Comparison of ENCODE assay signal across 27 cellular contexts in genomic region chr11:66531841-66532240, GRCh38. TPM values are rescaled to one million over a fixed set of nuclear protein-coding genes. Genes with fewer than 3 reads are reported as not detected.
DNase-seq lines count a peak whose midpoint lies in the region; ATAC-seq, FAIRE-seq and TF ChIP-seq lines count a peak whose summit lies in the region.
"Had no signal": no experiment of that assay in that cellular context is flagged by ENCODE, and none has a peak within 500 bp of the region (broad histone marks: within the 10 kb centered on the region; RNA-seq: fewer than 3 reads in every experiment).

No MANE protein-coding gene starts in this region.

- peak overlapping the region; percentile 13 for H3K27ac ChIP-seq in CD4-positive, alpha-beta T cell (ENCODE audit: low read depth, low read length)
- H3K27ac ChIP-seq in K562 (ENCODE audit: extremely low read depth, low read depth, low read length), result no peak overlapping the region
- no peak overlapping the region for H3K27ac ChIP-seq in gastroesophageal sphincter
- H3K27ac ChIP-seq in neuronal stem cell (replicated peaks; ENCODE audit: low read length), result no peak overlapping the region
- H3K27ac ChIP-seq: A549; BLaER1 treated with 17β-estradiol and CSF1 and Interleukin-3, amounts not matched to agents 10 nM and 100 nM had no signal

- no peak overlapping the region for H2AFZ ChIP-seq in K562 (ENCODE audit: low read depth, low read length)
- no peak overlapping the region for H2AFZ ChIP-seq in neuronal stem cell (ENCODE audit: low read length)

- no peak overlapping the region for H2BK120ac ChIP-seq in neuronal stem cell (ENCODE audit: low read depth, low read length)

- no peak for TF ChIP-seq RAD21 in K562 (CRISPR knock-in tag; conservative IDR thresholded peaks at IDR 0.05 in 1 of 2, IDR thresholded peaks at IDR 0.05 in 1 of 2)

- no peak overlapping the region for H3K4me3 Mint-ChIP-seq in CD4-positive, alpha-beta T cell
- H3K4me3 Mint-ChIP-seq: CD14-positive monocyte; CD4-positive, alpha-beta memory T cell had no signal

- no peak for TF ChIP-seq CTCF in CD4-positive, alpha-beta T cell (IDR thresholded peaks at IDR 0.05)
- TF ChIP-seq CTCF in K562 (IDR thresholded peaks at IDR 0.05 in 2 of 3, conservative IDR thresholded peaks at IDR 0.05 in 1 of 3; ENCODE audit: insufficient read depth in 2 of 3, low read depth in 1 of 3, low read length in 3 of 3), result no peak
- TF ChIP-seq CTCF in gastroesophageal sphincter (IDR thresholded peaks at IDR 0.05), result no peak
- TF ChIP-seq CTCF in GM10266 (IDR thresholded peaks at IDR 0.05; ENCODE audit: control insufficient read depth, insufficient read depth, low read depth, missing control alignments), result no peak
- TF ChIP-seq CTCF in GM13977 (IDR thresholded peaks at IDR 0.05; ENCODE audit: extremely low read depth, insufficient read depth, missing control alignments), result no peak

- peak overlapping the region in 1 of 2 experiments; percentile 47; a peak in 1 of 4 replicates for H3K9ac ChIP-seq in K562 (ENCODE audit: insufficient read depth in 1 of 2, low read depth in 2 of 2, low read length in 2 of 2)
- no peak overlapping the region for H3K9ac ChIP-seq in neuronal stem cell (ENCODE audit: low read depth, low read length, poor library complexity)

- no peak overlapping the region for H3K27ac Mint-ChIP-seq in CD4-positive, alpha-beta T cell

- no peak overlapping the region for H2AK5ac ChIP-seq in neuronal stem cell (ENCODE audit: low read depth, low read length)

- intact Hi-C loops in CD4-positive, alpha-beta T cell (cut with DNase I, micrococcal nuclease), result no loop called here
- intact Hi-C loops in K562 (cut with micrococcal nuclease), result no loop called here

- in situ Hi-C loops in K562 (cut with MboI), result no loop called here
- in situ Hi-C loops in GM13977 (cut with MboI; ENCODE audit: low pct_unique_long_range_greater_than_20kb, low sequenced_read_pairs, unreplicated experiment), result no loop called here

- DNase-seq in CD4-positive, alpha-beta T cell, result no peak
- DNase-seq in K562 (ENCODE audit: extremely low read depth in 1 of 4, low spot score in 3 of 4), result no peak
- no peak for DNase-seq in neuronal stem cell (ENCODE audit: low spot score)
- no peak for DNase-seq in GM10266 (ENCODE audit: extremely low spot score)
- DNase-seq in GM13977 (ENCODE audit: low spot score), result no peak
- DNase-seq in NCI-H187 treated with DMSO at 0.1 percent for 48 hours (lab: John Stamatoyannopoulos, UW), result no peak
- DNase-seq: 8988T; ACHN; AML-193; BE2C; Calu3; CD4-positive, alpha-beta memory T cell; COR-L47; DMS53; DMS79 treated with DMSO at 0.1 percent for 48 hours; GF-D8; GOT3; H9 had no signal

- H3K14ac ChIP-seq in neuronal stem cell (ENCODE audit: low read length), result peak overlapping the region; percentile 21

- no peaks in the 10 kb centered on the region for H4K20me1 ChIP-seq in K562 (replicated peaks; ENCODE audit: control insufficient read depth, insufficient read depth, low read length)

- H3K27me3 ChIP-seq in CD4-positive, alpha-beta T cell (ENCODE audit: control insufficient read depth, insufficient read depth, low read length), result no peaks in the 10 kb centered on the region
- H3K27me3 ChIP-seq in K562 (ENCODE audit: control insufficient read depth in 2 of 2, insufficient read depth in 2 of 2, low read length in 2 of 2), result no peaks in the 10 kb centered on the region
- no peaks in the 10 kb centered on the region for H3K27me3 ChIP-seq in gastroesophageal sphincter
- no peaks in the 10 kb centered on the region for H3K27me3 ChIP-seq in neuronal stem cell (ENCODE audit: control insufficient read depth in 3 of 3, insufficient read depth in 3 of 3, low read depth in 1 of 3, low read length in 3 of 3)
- H3K27me3 ChIP-seq: BE2C; BLaER1 treated with 17β-estradiol and CSF1 and Interleukin-3, amounts not matched to agents 10 nM and 100 nM had no signal

- H2BK5ac ChIP-seq in neuronal stem cell (ENCODE audit: low read length), result peak overlapping the region; percentile 5

- no peak overlapping the region for H3K23ac ChIP-seq in neuronal stem cell (ENCODE audit: low read depth, low read length, poor library complexity)

- H2BK12ac ChIP-seq in neuronal stem cell (ENCODE audit: low read length), result no peak overlapping the region

- peaks cover 36% of the 10 kb centered on the region for H3K36me3 Mint-ChIP-seq in CD4-positive, alpha-beta T cell (ENCODE audit: low read depth)

- BruUV-seq in K562 (replicated peaks; lab: Mats Ljungman, UMichigan), result no TSS peak

- FAIRE-seq in K562 (lab: Jason Lieb, UNC), result no peak
- FAIRE-seq: A549, GM12878, GM18507 had no signal

- POLR2A ChIA-PET in CD4-positive, alpha-beta T cell (lab: Charles Lee), result interaction anchor here (1.8 kb wide), 1 partner anchor 14 kb away, joined by 5 read pairs; the partner anchor contains the start of gene ZDHHC24
- POLR2A ChIA-PET in K562 (lab: Yijun Ruan, JAX), result interaction anchor here (0.6 to 3.0 kb wide), 5 partner anchors 11 to 308 kb away, joined by 3 to 12 read pairs (median 4); partner anchors contain the start of gene ZDHHC24

- no peak overlapping the region for H3K18ac ChIP-seq in neuronal stem cell (ENCODE audit: low read length)

- no peaks in the 10 kb centered on the region for H3K9me3 Mint-ChIP-seq in CD4-positive, alpha-beta T cell
- H3K9me3 Mint-ChIP-seq: CD4-positive, alpha-beta memory T cell; H9 had no signal

- no peak overlapping the region for H4K91ac ChIP-seq in neuronal stem cell (ENCODE audit: low read depth, low read length, poor library complexity)

- H3K4me3 ChIP-seq in K562 (no peak overlapping the region), gastroesophageal sphincter (no peak overlapping the region), neuronal stem cell (ENCODE audit: low read length in 2 of 2) (no peak overlapping the region)
- H3K4me3 ChIP-seq: A549; BLaER1 treated with 17β-estradiol and CSF1 and Interleukin-3, amounts not matched to agents 10 nM and 100 nM; GM12878 had no signal

- WGBS in K562 (ENCODE audit: insufficient coverage, low coverage, missing lambda C conversion rate), result 67% methylated on average over 7 of the region's 11 CpGs
- 100% methylated on average over 3 of the region's 11 CpGs; no CpG with 5 or more reads in 1 of the 2 donors for WGBS in gastroesophageal sphincter (ENCODE audit: low coverage in 1 of 2), 2 donors
- WGBS in neuronal stem cell (ENCODE audit: extremely low coverage in 2 of 2, insufficient read length in 2 of 2, insufficient replicate concordance in 1 of 2), 2 donors, result no CpG with 5 or more reads among the region's 11 CpGs

- no peak overlapping the region for H3K4ac ChIP-seq in neuronal stem cell (ENCODE audit: low read length)

- peaks cover 3% of the 10 kb centered on the region for H3K79me1 ChIP-seq in neuronal stem cell (ENCODE audit: low read depth, low read length)

- TF ChIP-seq POLR2A in K562 (conservative IDR thresholded peaks at IDR 0.05) (no peak), gastroesophageal sphincter (IDR thresholded peaks at IDR 0.05) (no peak)

- H3K4me2 ChIP-seq in K562 (ENCODE audit: insufficient read depth, low read length) (no peak overlapping the region), neuronal stem cell (ENCODE audit: insufficient read depth, low read length, poor library complexity, severe bottlenecking) (no peak overlapping the region)
- H3K4me2 ChIP-seq: A549; BLaER1 treated with 17β-estradiol and CSF1 and Interleukin-3, amounts not matched to agents 10 nM and 100 nM had no signal

- H3K4me1 Mint-ChIP-seq in CD4-positive, alpha-beta T cell (ENCODE audit: low read depth), result no peaks in the 10 kb centered on the region

- no peaks in the 10 kb centered on the region for H3K36me3 ChIP-seq in K562 (ENCODE audit: control insufficient read depth, insufficient read depth, low read length)
- H3K36me3 ChIP-seq in gastroesophageal sphincter, result peaks cover 0 to 96% of the 10 kb centered on the region in 2 donors
- peaks cover 15 to 35% of the 10 kb centered on the region in 2 donors for H3K36me3 ChIP-seq in neuronal stem cell (replicated peaks in 1 of 2; ENCODE audit: control insufficient read depth in 2 of 2, insufficient read depth in 2 of 2, low read length in 2 of 2)
- H3K36me3 ChIP-seq: BE2C had no signal

- CTCF ChIA-PET in CD4-positive, alpha-beta T cell (lab: Charles Lee), result no interaction called here
- CTCF ChIA-PET in K562 (lab: Yijun Ruan, JAX; ENCODE audit: low intra/inter-chr PET ratio), result no interaction called here

- peak overlapping the region; percentile 23 for H4K8ac ChIP-seq in neuronal stem cell (ENCODE audit: low read depth, low read length)

- H3K27me3 Mint-ChIP-seq in CD4-positive, alpha-beta T cell, result no peaks in the 10 kb centered on the region
- H3K27me3 Mint-ChIP-seq: CD4-positive, alpha-beta memory T cell had no signal

- no peaks in the 10 kb centered on the region for H3K79me2 ChIP-seq in K562 (ENCODE audit: control insufficient read depth, insufficient read depth, low read length)

- no peak for ATAC-seq in CD4-positive, alpha-beta T cell (ENCODE audit: poor library complexity)
- ATAC-seq in K562 (no peak), gastroesophageal sphincter (peak; percentile 13), HG03565 (IDR thresholded peaks at IDR 0.05; ENCODE audit: unreplicated experiment) (no peak)
- ATAC-seq: GM12878, HCT116 had no signal

- peaks cover 0 to 9% of the 10 kb centered on the region in 2 experiments; a peak in 1 of 5 replicates for H3K4me1 ChIP-seq in K562 (replicated peaks in 1 of 2; ENCODE audit: control insufficient read depth in 2 of 2, insufficient read depth in 2 of 2, low read length in 2 of 2)
- no peaks in the 10 kb centered on the region for H3K4me1 ChIP-seq in gastroesophageal sphincter
- no peaks in the 10 kb centered on the region for H3K4me1 ChIP-seq in neuronal stem cell (ENCODE audit: control insufficient read depth in 2 of 2, insufficient read depth in 1 of 2, low read depth in 1 of 2, low read length in 2 of 2)
- H3K4me1 ChIP-seq: A549 had no signal

- no peaks in the 10 kb centered on the region for H3K9me3 ChIP-seq in CD4-positive, alpha-beta T cell (ENCODE audit: control insufficient read depth, low read length)
- no peaks in the 10 kb centered on the region for H3K9me3 ChIP-seq in K562 (replicated peaks; ENCODE audit: control insufficient read depth, insufficient read depth, low read depth, low read length)
- H3K9me3 ChIP-seq in gastroesophageal sphincter, result no peaks in the 10 kb centered on the region
- H3K9me3 ChIP-seq in neuronal stem cell (replicated peaks in 1 of 2; ENCODE audit: control insufficient read depth in 2 of 2, insufficient read depth in 1 of 2, low read depth in 1 of 2, low read length in 2 of 2), result no peaks in the 10 kb centered on the region
- H3K9me3 ChIP-seq: A549; BE2C; BLaER1 treated with 17β-estradiol and CSF1 and Interleukin-3, amounts not matched to agents 10 nM and 100 nM had no signal

- no peaks in the 10 kb centered on the region for H3K9me1 ChIP-seq in K562 (ENCODE audit: control insufficient read depth, insufficient read depth, low read length)

- TF ChIP-seq EP300 in K562 (IDR thresholded peaks at IDR 0.05; ENCODE audit: low read length), result no peak
- no peak for TF ChIP-seq EP300 in gastroesophageal sphincter (IDR thresholded peaks at IDR 0.05)

- no peak overlapping the region for H2BK15ac ChIP-seq in neuronal stem cell (ENCODE audit: low read length)

RNA-seq across cellular contexts. Expression of gene ZDHHC24, which starts 14.0 kb away (rescaled TPM):
- total RNA-seq in CD4-positive, alpha-beta T cell, result 10 to 100 TPM; 17.0 to 18.4 TPM
- 9.2 and 15.6 TPM in 2 replicates for total RNA-seq in K562 (2011; cell fraction: chromatin; rRNA removed; ENCODE audit: low replicate concordance)
- 14.1 and 15.3 TPM in 2 replicates for total RNA-seq in K562 (2011; cell fraction: nucleolus; rRNA removed)
- total RNA-seq in K562 (2011; cell fraction: nucleoplasm; rRNA removed), result 13.3 and 21.2 TPM in 2 replicates
- total RNA-seq in K562 (2014; rRNA removed) (8.3 and 13.4 TPM in 2 replicates), K562 (2014; rRNA removed; fragmentation: Illumina TruSeq; extraction: Trizol) (1.6 and 1.7 TPM in 2 replicates), K562 (2015; rRNA removed; fragmentation: Illumina TruSeq; extraction: Trizol) (2.0 TPM in 2 replicates), K562 (2021) (9.1 and 11.2 TPM in 2 replicates), gastroesophageal sphincter (10 to 100 TPM in 2 of 4 donors, 1 to 10 TPM in 2; 5.9 to 12.1 (median 10.4) TPM)
- polyA plus RNA-seq in K562 (2011; rRNA removed) (3.8 and 5.9 TPM in 2 replicates), K562 (2014; fragmentation: Illumina TruSeq; extraction: Trizol) (2.7 and 3.3 TPM in 2 replicates), K562 (2014; fragmentation: Nextera tagmentation; extraction: Ambion mirVana) (under 1 TPM; 0.45 to 0.65 TPM), K562 (2014; rRNA removed) (6.3 and 7.2 TPM in 2 replicates)
- 5.9 and 12.5 TPM in 2 replicates for polyA plus RNA-seq in K562 (2011; cell fraction: cytosol; rRNA removed)
- 3.9 and 6.7 TPM in 2 replicates for polyA plus RNA-seq in K562 (2011; cell fraction: nucleus; rRNA removed)
- 4.2 and 9.0 TPM in 2 replicates for polyA plus RNA-seq in K562 (2012)
- 1.2 and 1.7 TPM in 2 replicates for polyA minus RNA-seq in K562 (2011; rRNA and poly(A)+ RNA removed)
- 5.4 and 6.5 TPM in 2 replicates for polyA minus RNA-seq in K562 (2011; cell fraction: cytosol; rRNA and poly(A)+ RNA removed)
- polyA minus RNA-seq in K562 (2011; cell fraction: nucleus; rRNA and poly(A)+ RNA removed), result 1.6 and 2.2 TPM in 2 replicates
- 5.8 TPM for polyA plus RNA-seq in neuronal stem cell (2013, experiment 1 of 2)
- 5.8 TPM for polyA plus RNA-seq in neuronal stem cell (2013, experiment 2 of 2)

RNA-seq across cellular contexts. Expression of gene ACTN3, which starts 14.9 kb away (rescaled TPM):
- under 1 TPM; 0.14 to 0.22 TPM for total RNA-seq in CD4-positive, alpha-beta T cell
- 0.21 TPM in 1 of 2 replicates, not detected in the other for total RNA-seq in K562 (2011; cell fraction: chromatin; rRNA removed; ENCODE audit: low replicate concordance)
- not detected in 2 replicates for total RNA-seq in K562 (2011; cell fraction: nucleolus; rRNA removed)
- total RNA-seq in K562 (2011; cell fraction: nucleoplasm; rRNA removed), result not detected in 2 replicates
- total RNA-seq in K562 (2014; rRNA removed) (not detected in 2 replicates), K562 (2014; rRNA removed; fragmentation: Illumina TruSeq; extraction: Trizol) (not detected in 2 replicates), K562 (2015; rRNA removed; fragmentation: Illumina TruSeq; extraction: Trizol) (not detected in 2 replicates), K562 (2021) (not detected in 2 replicates), gastroesophageal sphincter (not detected)
- polyA plus RNA-seq in K562 (2011; rRNA removed) (not detected in 2 replicates), K562 (2014; fragmentation: Illumina TruSeq; extraction: Trizol) (not detected in 2 replicates), K562 (2014; fragmentation: Nextera tagmentation; extraction: Ambion mirVana) (not detected), K562 (2014; rRNA removed) (not detected in 2 replicates)
- not detected in 2 replicates for polyA plus RNA-seq in K562 (2011; cell fraction: cytosol; rRNA removed)
- 0.04 and 0.07 TPM in 2 replicates for polyA plus RNA-seq in K562 (2011; cell fraction: nucleus; rRNA removed)
- polyA plus RNA-seq in K562 (2012), result not detected in 2 replicates
- not detected in 2 replicates for polyA minus RNA-seq in K562 (2011; rRNA and poly(A)+ RNA removed)
- not detected in 2 replicates for polyA minus RNA-seq in K562 (2011; cell fraction: cytosol; rRNA and poly(A)+ RNA removed)
- polyA minus RNA-seq in K562 (2011; cell fraction: nucleus; rRNA and poly(A)+ RNA removed), result not detected in 2 replicates
- 15.3 TPM for polyA plus RNA-seq in neuronal stem cell (2013, experiment 1 of 2)
- polyA plus RNA-seq in neuronal stem cell (2013, experiment 2 of 2), result 14.8 TPM
- total RNA-seq: Calu3, Daoy had no signal
- polyA plus RNA-seq: A549; CD14-positive monocyte; CD4-positive, alpha-beta memory T cell had no signal

RNA-seq across cellular contexts. Expression of gene BBS1, which starts 21.4 kb away (rescaled TPM):
- total RNA-seq in CD4-positive, alpha-beta T cell, result 10 to 100 TPM; 11.7 to 11.9 TPM
- total RNA-seq in K562 (2011; cell fraction: chromatin; rRNA removed; ENCODE audit: low replicate concordance), result 86.7 and 157 TPM in 2 replicates
- total RNA-seq in K562 (2011; cell fraction: nucleolus; rRNA removed), result 79.0 and 82.0 TPM in 2 replicates
- 71.9 and 81.3 TPM in 2 replicates for total RNA-seq in K562 (2011; cell fraction: nucleoplasm; rRNA removed)
- total RNA-seq in K562 (2014; rRNA removed) (12.0 and 14.6 TPM in 2 replicates), K562 (2014; rRNA removed; fragmentation: Illumina TruSeq; extraction: Trizol) (8.3 and 9.0 TPM in 2 replicates), K562 (2015; rRNA removed; fragmentation: Illumina TruSeq; extraction: Trizol) (9.6 and 10.9 TPM in 2 replicates), K562 (2021) (12.5 and 15.2 TPM in 2 replicates), gastroesophageal sphincter (10 to 100 TPM; 49.2 to 95.1 (median 82.9) TPM)
- polyA plus RNA-seq in K562 (2011; rRNA removed) (12.1 and 18.8 TPM in 2 replicates), K562 (2014; fragmentation: Illumina TruSeq; extraction: Trizol) (12.3 and 12.7 TPM in 2 replicates), K562 (2014; fragmentation: Nextera tagmentation; extraction: Ambion mirVana) (10 to 100 TPM; 11.1 to 11.3 TPM), K562 (2014; rRNA removed) (11.4 and 19.8 TPM in 2 replicates)
- polyA plus RNA-seq in K562 (2011; cell fraction: cytosol; rRNA removed), result 12.9 and 13.3 TPM in 2 replicates
- polyA plus RNA-seq in K562 (2011; cell fraction: nucleus; rRNA removed), result 49.5 and 74.6 TPM in 2 replicates
- 9.3 and 22.4 TPM in 2 replicates for polyA plus RNA-seq in K562 (2012)
- polyA minus RNA-seq in K562 (2011; rRNA and poly(A)+ RNA removed), result 15.0 and 17.2 TPM in 2 replicates
- 8.0 and 16.0 TPM in 2 replicates for polyA minus RNA-seq in K562 (2011; cell fraction: cytosol; rRNA and poly(A)+ RNA removed)
- polyA minus RNA-seq in K562 (2011; cell fraction: nucleus; rRNA and poly(A)+ RNA removed), result 32.0 and 34.5 TPM in 2 replicates
- 26.0 TPM for polyA plus RNA-seq in neuronal stem cell (2013, experiment 1 of 2)
- polyA plus RNA-seq in neuronal stem cell (2013, experiment 2 of 2), result 25.7 TPM

RNA-seq across cellular contexts. Expression of gene CTSF, which starts 36.6 kb away (rescaled TPM):
- total RNA-seq in CD4-positive, alpha-beta T cell, result 10 to 100 TPM; 16.0 to 16.8 TPM
- 11.2 and 25.9 TPM in 2 replicates for total RNA-seq in K562 (2011; cell fraction: chromatin; rRNA removed; ENCODE audit: low replicate concordance)
- total RNA-seq in K562 (2011; cell fraction: nucleolus; rRNA removed), result 19.1 and 23.5 TPM in 2 replicates
- 14.6 and 15.1 TPM in 2 replicates for total RNA-seq in K562 (2011; cell fraction: nucleoplasm; rRNA removed)
- 4.0 and 5.6 TPM in 2 replicates for total RNA-seq in K562 (2014; rRNA removed)
- 2.6 and 3.8 TPM in 2 replicates for total RNA-seq in K562 (2014; rRNA removed; fragmentation: Illumina TruSeq; extraction: Trizol)
- total RNA-seq in K562 (2015; rRNA removed; fragmentation: Illumina TruSeq; extraction: Trizol), result 2.4 and 2.5 TPM in 2 replicates
- 4.8 and 5.0 TPM in 2 replicates for total RNA-seq in K562 (2021)
- 10.5 and 13.1 TPM in 2 replicates for polyA plus RNA-seq in K562 (2011; rRNA removed)
- 6.6 and 7.5 TPM in 2 replicates for polyA plus RNA-seq in K562 (2011; cell fraction: cytosol; rRNA removed)
- polyA plus RNA-seq in K562 (2011; cell fraction: nucleus; rRNA removed), result 75.0 and 76.5 TPM in 2 replicates
- polyA plus RNA-seq in K562 (2012), result 3.8 and 11.8 TPM in 2 replicates
- polyA plus RNA-seq in K562 (2014; fragmentation: Illumina TruSeq; extraction: Trizol), result 2.6 and 4.2 TPM in 2 replicates
- under 1 TPM; 0.41 to 0.55 TPM for polyA plus RNA-seq in K562 (2014; fragmentation: Nextera tagmentation; extraction: Ambion mirVana)
- polyA plus RNA-seq in K562 (2014; rRNA removed), result 4.5 and 5.1 TPM in 2 replicates
- polyA minus RNA-seq in K562 (2011; rRNA and poly(A)+ RNA removed), result 3.7 and 6.3 TPM in 2 replicates
- polyA minus RNA-seq in K562 (2011; cell fraction: cytosol; rRNA and poly(A)+ RNA removed), result 2.3 and 4.0 TPM in 2 replicates
- 7.3 and 8.1 TPM in 2 replicates for polyA minus RNA-seq in K562 (2011; cell fraction: nucleus; rRNA and poly(A)+ RNA removed)
- 100 to 1,000 TPM in 1 of 4 donors, 10 to 100 TPM in 3; 65.1 to 114 (median 88.4) TPM for total RNA-seq in gastroesophageal sphincter
- 1.3 TPM for polyA plus RNA-seq in neuronal stem cell (2013, experiment 1 of 2)
- polyA plus RNA-seq in neuronal stem cell (2013, experiment 2 of 2), result 1.2 TPM

RNA-seq across cellular contexts. Expression of gene DPP3, which starts 51.6 kb away (rescaled TPM):
- total RNA-seq in CD4-positive, alpha-beta T cell, result 10 to 100 TPM; 16.9 to 17.7 TPM
- total RNA-seq in K562 (2011; cell fraction: chromatin; rRNA removed; ENCODE audit: low replicate concordance), result 31.7 and 93.6 TPM in 2 replicates
- total RNA-seq in K562 (2011; cell fraction: nucleolus; rRNA removed), result 79.4 and 87.0 TPM in 2 replicates
- 33.9 and 47.9 TPM in 2 replicates for total RNA-seq in K562 (2011; cell fraction: nucleoplasm; rRNA removed)
- total RNA-seq in K562 (2014; rRNA removed) (69.2 and 115 TPM in 2 replicates), K562 (2014; rRNA removed; fragmentation: Illumina TruSeq; extraction: Trizol) (24.2 and 35.1 TPM in 2 replicates), K562 (2015; rRNA removed; fragmentation: Illumina TruSeq; extraction: Trizol) (45.0 and 50.2 TPM in 2 replicates), K562 (2021) (59.4 and 66.3 TPM in 2 replicates), gastroesophageal sphincter (10 to 100 TPM; 11.5 to 35.3 (median 22.4) TPM)
- polyA plus RNA-seq in K562 (2011; rRNA removed) (33.0 and 47.6 TPM in 2 replicates), K562 (2014; fragmentation: Illumina TruSeq; extraction: Trizol) (45.0 and 61.6 TPM in 2 replicates), K562 (2014; fragmentation: Nextera tagmentation; extraction: Ambion mirVana) (1 to 10 TPM; 3.7 to 6.2 TPM), K562 (2014; rRNA removed) (43.3 and 56.3 TPM in 2 replicates)
- 35.9 and 62.9 TPM in 2 replicates for polyA plus RNA-seq in K562 (2011; cell fraction: cytosol; rRNA removed)
- polyA plus RNA-seq in K562 (2011; cell fraction: nucleus; rRNA removed), result 77.2 and 136 TPM in 2 replicates
- 51.4 and 57.3 TPM in 2 replicates for polyA plus RNA-seq in K562 (2012)
- 42.3 and 51.5 TPM in 2 replicates for polyA minus RNA-seq in K562 (2011; rRNA and poly(A)+ RNA removed)
- polyA minus RNA-seq in K562 (2011; cell fraction: cytosol; rRNA and poly(A)+ RNA removed), result 58.5 and 65.1 TPM in 2 replicates
- polyA minus RNA-seq in K562 (2011; cell fraction: nucleus; rRNA and poly(A)+ RNA removed), result 42.8 and 46.9 TPM in 2 replicates
- 23.4 TPM for polyA plus RNA-seq in neuronal stem cell (2013, experiment 1 of 2)
- polyA plus RNA-seq in neuronal stem cell (2013, experiment 2 of 2), result 23.8 TPM
